12 cellular contexts compared by ENCODE assay signal in the genomic region with DNA sequence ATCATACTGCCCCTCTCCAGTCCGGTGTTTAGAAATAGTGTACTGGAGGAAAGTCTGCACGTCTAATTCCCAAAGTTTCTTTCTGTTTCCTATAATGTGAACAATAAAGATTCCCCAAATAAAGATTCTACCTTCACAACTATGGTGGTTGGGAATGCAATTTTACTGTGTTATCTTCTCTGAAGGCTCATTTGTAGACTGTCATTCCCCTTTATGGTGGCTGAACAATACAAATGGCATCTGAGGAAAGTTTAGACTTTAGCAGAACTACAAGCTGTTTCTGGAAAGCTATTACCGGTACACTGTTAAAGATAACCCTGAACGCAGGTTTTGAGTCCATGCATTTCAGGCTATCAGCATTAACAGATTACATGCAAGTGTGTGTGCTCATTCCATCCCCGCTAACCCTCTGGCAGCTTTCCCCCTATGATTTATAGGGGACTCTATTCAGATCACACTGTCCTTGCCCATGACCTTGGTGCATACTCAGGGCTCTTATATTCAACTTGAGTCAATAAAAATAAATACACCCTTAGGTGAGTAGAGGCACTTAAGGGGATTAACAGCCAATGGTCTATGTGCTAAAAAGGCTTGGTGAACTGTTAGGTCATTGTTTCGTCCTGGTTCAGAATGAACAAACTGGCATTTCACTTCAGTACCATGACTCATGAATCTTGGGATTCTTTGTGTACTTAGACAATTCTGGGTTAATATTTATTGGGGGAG.
A peak's percentile ranks its signal among the peaks of the same experiment; 100 is the strongest.
DNase-seq lines count a peak whose midpoint lies in the region; ATAC-seq, FAIRE-seq and TF ChIP-seq lines count a peak whose summit lies in the region.
"Had no signal": no experiment of that assay in that cellular context is flagged by ENCODE, and none has a peak within 500 bp of the region (broad histone marks: within the 10 kb centered on the region; RNA-seq: fewer than 3 reads in every experiment).

No MANE protein-coding gene starts in this region.

- intact Hi-C loops in pancreas (cut with DNase I): no loop called here
- intact Hi-C loops in activated T-helper 2 cell treated with anti-CD3 and anti-CD28 coated beads, Interferon-gamma antibody, Interleukin-2, Interleukin-4, amounts not matched to agents 10 μg/mL and 5 μg/mL and 100 μg/mL, durations not matched to agents 14 hours and 24 hours and 36 hours (cut with micrococcal nuclease): no loop called here

- H3K27ac ChIP-seq in GM23248 (peak overlapping the region; percentile 89), pancreas (no peak overlapping the region)

- H3K4me1 Mint-ChIP-seq in activated naive CD4-positive, alpha-beta T cell treated with anti-CD3 and anti-CD28 coated beads, Interleukin-2, amount 10 ng/mL, durations not matched to agents 7 days and 5 days: no peaks in the 10 kb centered on the region
- H3K4me1 Mint-ChIP-seq in activated T-helper 2 cell treated with anti-CD3 and anti-CD28 coated beads, Interferon-gamma antibody, Interleukin-2, Interleukin-4, amounts not matched to agents 10 μg/mL and 5 μg/mL and 100 μg/mL, durations not matched to agents 14 hours and 24 hours and 36 hours (ENCODE audit: low read depth): peaks cover 9% of the 10 kb centered on the region
- H3K4me1 Mint-ChIP-seq: naive thymus-derived CD8-positive, alpha-beta T cell; WTC11 had no signal

- FAIRE-seq in pancreas (lab: Jason Lieb, UNC): no peak
- FAIRE-seq: colon had no signal

- H3K27ac Mint-ChIP-seq in activated naive CD4-positive, alpha-beta T cell treated with anti-CD3 and anti-CD28 coated beads, Interleukin-2, amount 10 ng/mL, durations not matched to agents 7 days and 5 days: no peak overlapping the region
- no peak overlapping the region for H3K27ac Mint-ChIP-seq in activated T-helper 2 cell treated with anti-CD3 and anti-CD28 coated beads, Interferon-gamma antibody, Interleukin-2, Interleukin-4, amounts not matched to agents 10 μg/mL and 5 μg/mL and 100 μg/mL, durations not matched to agents 14 hours and 24 hours and 36 hours
- H3K27ac Mint-ChIP-seq: naive thymus-derived CD8-positive, alpha-beta T cell; WTC11 had no signal

- H3K27me3 Mint-ChIP-seq in activated naive CD4-positive, alpha-beta T cell treated with anti-CD3 and anti-CD28 coated beads, Interleukin-2, amount 10 ng/mL, durations not matched to agents 7 days and 5 days: no peaks in the 10 kb centered on the region
- H3K27me3 Mint-ChIP-seq in activated T-helper 2 cell treated with anti-CD3 and anti-CD28 coated beads, Interferon-gamma antibody, Interleukin-2, Interleukin-4, amounts not matched to agents 10 μg/mL and 5 μg/mL and 100 μg/mL, durations not matched to agents 14 hours and 24 hours and 36 hours (ENCODE audit: low read depth): peaks cover 3% of the 10 kb centered on the region
- H3K27me3 Mint-ChIP-seq: naive thymus-derived CD8-positive, alpha-beta T cell had no signal

- H3K4me2 ChIP-seq in GM23248 (ENCODE audit: unreplicated experiment): peak overlapping the region; percentile 51

- peaks cover 35% of the 10 kb centered on the region for H3F3A ChIP-seq in GM23248 (ENCODE audit: insufficient read depth)

- TF ChIP-seq CTCF in epithelial cell of esophagus (IDR thresholded peaks at IDR 0.05; ENCODE audit: insufficient read depth, low read depth, low read length, missing control alignments) (no peak), pancreas (IDR thresholded peaks at IDR 0.05) (no peak), GM10266 (IDR thresholded peaks at IDR 0.05; ENCODE audit: control insufficient read depth, insufficient read depth, low read depth, missing control alignments) (no peak)

- peak overlapping the region; percentile 7 for H3K9ac ChIP-seq in GM23248

- H3K27me3 ChIP-seq in GM23248 (replicated peaks; ENCODE audit: insufficient read depth): no peaks in the 10 kb centered on the region
- H3K27me3 ChIP-seq in pancreas: no peaks in the 10 kb centered on the region

- ATAC-seq in pancreas: peak in 3 of 4 donors; percentile 59 to 71 (median 63)
- ATAC-seq: naive thymus-derived CD8-positive, alpha-beta T cell; WTC11 had no signal

- DNase-seq in GM23248 (peak; percentile 69), NCI-H226 (peak; percentile 45), epithelial cell of esophagus (ENCODE audit: low read depth) (peak; percentile 59), pancreas (no peak), GM10266 (ENCODE audit: extremely low spot score) (no peak)
- no peak for DNase-seq in activated T-cell treated with anti-CD3 and anti-CD28 coated beads, Interleukin-2, amount 50 U/mL, for 1 hour
- no peak for DNase-seq in activated naive CD4-positive, alpha-beta T cell treated with anti-CD3 and anti-CD28 coated beads, Interleukin-2, amount 10 ng/mL, durations not matched to agents 7 days and 5 days
- DNase-seq in activated T-helper 2 cell treated with anti-CD3 and anti-CD28 coated beads, Interferon-gamma antibody, Interleukin-2, Interleukin-4, amounts not matched to agents 10 μg/mL and 5 μg/mL and 100 μg/mL, durations not matched to agents 14 hours and 24 hours and 36 hours (ENCODE audit: low spot score): no peak
- DNase-seq: naive thymus-derived CD8-positive, alpha-beta T cell; NCI-H1105 treated with DMSO at 0.1 percent for 48 hours had no signal

- H3K36me3 ChIP-seq in GM23248 (ENCODE audit: low read depth) (no peaks in the 10 kb centered on the region), pancreas (no peaks in the 10 kb centered on the region)

- H3K36me3 Mint-ChIP-seq in activated naive CD4-positive, alpha-beta T cell treated with anti-CD3 and anti-CD28 coated beads, Interleukin-2, amount 10 ng/mL, durations not matched to agents 7 days and 5 days: no peaks in the 10 kb centered on the region
- no peaks in the 10 kb centered on the region for H3K36me3 Mint-ChIP-seq in activated T-helper 2 cell treated with anti-CD3 and anti-CD28 coated beads, Interferon-gamma antibody, Interleukin-2, Interleukin-4, amounts not matched to agents 10 μg/mL and 5 μg/mL and 100 μg/mL, durations not matched to agents 14 hours and 24 hours and 36 hours (ENCODE audit: low read depth)
- H3K36me3 Mint-ChIP-seq: naive thymus-derived CD8-positive, alpha-beta T cell; WTC11 had no signal

- no peaks in the 10 kb centered on the region for H3K79me2 ChIP-seq in GM23248 (ENCODE audit: insufficient read depth)

- no peaks in the 10 kb centered on the region for H3K9me2 ChIP-seq in GM23248 (ENCODE audit: insufficient read depth)

- peak overlapping the region; percentile 60 for H2AFZ ChIP-seq in GM23248

- H3K4me3 ChIP-seq in GM23248 (peak overlapping the region; percentile 54; the same call in 1 of the 2 replicates), epithelial cell of esophagus (ENCODE audit: low read length) (no peak overlapping the region), pancreas (no peak overlapping the region)

- no peaks in the 10 kb centered on the region for H3K9me3 Mint-ChIP-seq in activated naive CD4-positive, alpha-beta T cell treated with anti-CD3 and anti-CD28 coated beads, Interleukin-2, amount 10 ng/mL, durations not matched to agents 7 days and 5 days
- H3K9me3 Mint-ChIP-seq in activated T-helper 2 cell treated with anti-CD3 and anti-CD28 coated beads, Interferon-gamma antibody, Interleukin-2, Interleukin-4, amounts not matched to agents 10 μg/mL and 5 μg/mL and 100 μg/mL, durations not matched to agents 14 hours and 24 hours and 36 hours: no peaks in the 10 kb centered on the region
- H3K9me3 Mint-ChIP-seq: naive thymus-derived CD8-positive, alpha-beta T cell; WTC11 had no signal

- H3K9me3 ChIP-seq in GM23248 (ENCODE audit: low read depth) (no peaks in the 10 kb centered on the region), pancreas (no peaks in the 10 kb centered on the region)

- H3K4me1 ChIP-seq in GM23248 (ENCODE audit: insufficient read depth) (peaks cover 40% of the 10 kb centered on the region), pancreas (peaks cover 0 to 3% (median 0%) of the 10 kb centered on the region in 3 donors)

- no peaks in the 10 kb centered on the region for H4K20me1 ChIP-seq in GM23248 (ENCODE audit: insufficient read depth)

- no peak overlapping the region for H3K4me3 Mint-ChIP-seq in activated naive CD4-positive, alpha-beta T cell treated with anti-CD3 and anti-CD28 coated beads, Interleukin-2, amount 10 ng/mL, durations not matched to agents 7 days and 5 days
- no peak overlapping the region for H3K4me3 Mint-ChIP-seq in activated T-helper 2 cell treated with anti-CD3 and anti-CD28 coated beads, Interferon-gamma antibody, Interleukin-2, Interleukin-4, amounts not matched to agents 10 μg/mL and 5 μg/mL and 100 μg/mL, durations not matched to agents 14 hours and 24 hours and 36 hours (ENCODE audit: low read depth)
- H3K4me3 Mint-ChIP-seq: naive thymus-derived CD8-positive, alpha-beta T cell; WTC11 had no signal

- CTCF ChIA-PET in activated naive CD4-positive, alpha-beta T cell treated with anti-CD3 and anti-CD28 coated beads, Interleukin-2, amount 10 ng/mL, durations not matched to agents 7 days and 5 days (lab: Charles Lee): no interaction called here

- in situ Hi-C loops in GM23248 (cut with MboI): no loop called here

- WGBS in GM23248 (ENCODE audit: low coverage in 1 of 2, low lambda C conversion rate in 2 of 2, missing lambda C conversion rate in 2 of 2), 2 experiments: 41 to 48% methylated on average over 6 of the region's 6 CpGs
- WGBS in pancreas, 2 donors: 18 to 21% methylated on average over 6 of the region's 6 CpGs

Comparison
In these comparisons a context has a peak if more than half of its experiments do, and no peak if none do; other contexts are left out.
1. DNase-seq: peak in GM23248 (single experiment), NCI-H226 (single experiment) and epithelial cell of esophagus (single experiment); none in pancreas (0 of 6), GM10266 (single experiment), activated T-cell treated with anti-CD3 and anti-CD28 coated beads, Interleukin-2, amount 50 U/mL, for 1 hour (single experiment), activated naive CD4-positive, alpha-beta T cell treated with anti-CD3 and anti-CD28 coated beads, Interleukin-2, amount 10 ng/mL, durations not matched to agents 7 days and 5 days (single experiment) and activated T-helper 2 cell treated with anti-CD3 and anti-CD28 coated beads, Interferon-gamma antibody, Interleukin-2, Interleukin-4, amounts not matched to agents 10 μg/mL and 5 μg/mL and 100 μg/mL, durations not matched to agents 14 hours and 24 hours and 36 hours (single experiment).